9 cellular contexts compared by ENCODE assay signal in the genomic region with DNA sequence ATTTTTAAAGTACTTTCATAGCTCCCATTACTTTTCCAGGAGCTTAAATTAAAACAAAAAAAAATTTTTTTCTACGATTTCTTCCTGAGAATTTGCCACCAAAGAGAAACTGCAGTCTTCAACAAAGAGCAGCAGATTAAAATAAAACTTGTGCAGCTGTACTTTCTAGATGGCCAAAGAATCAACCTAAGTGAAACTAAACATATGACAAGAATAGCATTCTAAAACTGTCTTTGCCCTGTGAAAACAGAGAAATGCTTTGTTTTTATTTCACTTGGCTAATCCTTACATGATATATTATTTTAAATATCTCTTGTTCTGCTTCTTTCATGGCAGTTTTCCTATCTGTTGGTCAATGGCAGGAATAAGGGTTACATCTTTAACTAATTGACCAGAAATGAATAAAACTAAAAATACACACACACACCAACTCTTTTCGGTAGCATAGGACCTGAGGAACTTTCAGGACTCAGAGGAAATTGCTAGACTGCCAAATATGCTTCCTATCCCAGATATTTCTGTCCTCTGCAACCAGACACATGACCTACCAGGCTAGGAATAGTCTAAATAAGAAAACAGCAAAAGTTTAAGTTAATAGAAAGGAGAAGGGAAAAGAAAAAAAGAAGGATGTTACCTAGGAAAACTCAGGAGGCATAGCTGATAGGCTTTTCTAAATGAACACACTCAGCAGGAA.
DNase-seq lines count a peak whose midpoint lies in the region; ATAC-seq, FAIRE-seq and TF ChIP-seq lines count a peak whose summit lies in the region.
"Had no signal": no experiment of that assay in that cellular context is flagged by ENCODE, and none has a peak within 500 bp of the region (broad histone marks: within the 10 kb centered on the region; RNA-seq: fewer than 3 reads in every experiment).

No MANE protein-coding gene starts in this region.

- H3K27me3 ChIP-seq in adrenal gland (no peaks in the 10 kb centered on the region), muscle layer of duodenum (ENCODE audit: low read depth, low read length) (no peaks in the 10 kb centered on the region), small intestine (ENCODE audit: control insufficient read depth in 2 of 2, insufficient read depth in 2 of 2, low read length in 2 of 2) (no peaks in the 10 kb centered on the region), esophagus squamous epithelium (no peaks in the 10 kb centered on the region)

- in situ Hi-C loops in GM13977 (cut with MboI; ENCODE audit: low pct_unique_long_range_greater_than_20kb, low sequenced_read_pairs, unreplicated experiment), result no loop called here

- TF ChIP-seq POLR2A in adrenal gland (IDR thresholded peaks at IDR 0.05), result peak in 1 of 2 donors; percentile 28
- TF ChIP-seq POLR2A in esophagus squamous epithelium (IDR thresholded peaks at IDR 0.05), result no peak

- H3K27ac ChIP-seq in adrenal gland (peak overlapping the region in 4 of 5 donors; percentile 33 to 75 (median 53)), muscle layer of duodenum (ENCODE audit: low read length) (peak overlapping the region; percentile 33), small intestine (ENCODE audit: low read depth in 1 of 2, low read length in 1 of 2) (no peak overlapping the region), esophagus squamous epithelium (peak overlapping the region in 2 of 4 donors; percentile 34 to 61)

- DNase-seq in GM13977 (ENCODE audit: low spot score) (peak; percentile 30), adrenal gland (no peak), small intestine (no peak), NCI-H446 (lab: John Stamatoyannopoulos, UW) (no peak), esophagus squamous epithelium (lab: John Stamatoyannopoulos, UW) (no peak), T-helper 9 cell (no peak)

- intact Hi-C loops in adrenal gland (cut with DNase I) (no loop called here), esophagus squamous epithelium (cut with DNase I) (no loop called here)

- H3K4me3 ChIP-seq in adrenal gland (peak overlapping the region in 1 of 4 donors; percentile 4), muscle layer of duodenum (ENCODE audit: low read depth in 1 of 2, low read length in 2 of 2) (no peak overlapping the region), small intestine (ENCODE audit: low read depth in 1 of 2, low read length in 2 of 2) (no peak overlapping the region), esophagus squamous epithelium (peak overlapping the region in 1 of 4 donors; percentile 24)

- FAIRE-seq in small intestine (lab: Jason Lieb, UNC), result no peak

- TF ChIP-seq CTCF in GM13977 (IDR thresholded peaks at IDR 0.05; ENCODE audit: extremely low read depth, insufficient read depth, missing control alignments) (no peak), adrenal gland (IDR thresholded peaks at IDR 0.05) (no peak), esophagus squamous epithelium (IDR thresholded peaks at IDR 0.05) (no peak)

- H3K36me3 ChIP-seq in adrenal gland (replicated peaks in 1 of 2) (no peaks in the 10 kb centered on the region), muscle layer of duodenum (ENCODE audit: control insufficient read depth in 1 of 2, insufficient read depth in 2 of 2, low read length in 2 of 2) (no peaks in the 10 kb centered on the region), small intestine (ENCODE audit: control insufficient read depth in 2 of 2, insufficient read depth in 2 of 2, low read length in 2 of 2) (no peaks in the 10 kb centered on the region), esophagus squamous epithelium (no peaks in the 10 kb centered on the region)

- peaks cover 21 to 45% of the 10 kb centered on the region in 2 donors for H3K4me1 ChIP-seq in adrenal gland (replicated peaks in 1 of 2)
- H3K4me1 ChIP-seq in muscle layer of duodenum (ENCODE audit: control insufficient read depth in 1 of 2, insufficient read depth in 2 of 2, low read length in 2 of 2), result peaks cover 3 to 19% of the 10 kb centered on the region in 2 donors
- H3K4me1 ChIP-seq in small intestine (ENCODE audit: control insufficient read depth in 2 of 2, insufficient read depth in 1 of 2, low read depth in 1 of 2, low read length in 1 of 2), result peaks cover 2 to 8% of the 10 kb centered on the region in 2 donors
- peaks cover 5 to 43% (median 29%) of the 10 kb centered on the region in 3 donors for H3K4me1 ChIP-seq in esophagus squamous epithelium

- WGBS in adrenal gland, 4 donors, result 13 to 21% (median 16%) methylated on average over 2 of the region's 2 CpGs
- 46 to 86% (median 70%) methylated on average over 2 of the region's 2 CpGs for WGBS in small intestine, 3 donors
- WGBS in esophagus squamous epithelium, 2 donors, result 20 to 47% methylated on average over 2 of the region's 2 CpGs

- H3K9me3 ChIP-seq in adrenal gland (replicated peaks in 1 of 3) (peaks cover 0 to 5% (median 0%) of the 10 kb centered on the region in 3 donors), muscle layer of duodenum (ENCODE audit: control insufficient read depth in 1 of 2, low read length in 2 of 2) (peaks cover 0 to 3% of the 10 kb centered on the region in 2 donors), small intestine (ENCODE audit: control insufficient read depth, low read depth) (no peaks in the 10 kb centered on the region), esophagus squamous epithelium (no peaks in the 10 kb centered on the region)

- peak; percentile 50 for ATAC-seq in HG02642 (IDR thresholded peaks at IDR 0.05; ENCODE audit: poor library complexity, unreplicated experiment)
- ATAC-seq: WTC11 had no signal

Comparison
In these comparisons a context has a peak if more than half of its experiments do, and no peak if none do; other contexts are left out.
1. H3K27ac ChIP-seq: peak in adrenal gland (4 of 5) and muscle layer of duodenum (single experiment); none in small intestine (0 of 2).